7 cellular contexts compared by ENCODE assay signal in genomic region chr12:122080149-122081107, GRCh38. TPM values are rescaled to one million over a fixed set of nuclear protein-coding genes. Genes with fewer than 3 reads are reported as not detected.
A peak's percentile ranks its signal among the peaks of the same experiment; 100 is the strongest.
DNase-seq lines count a peak whose midpoint lies in the region; ATAC-seq, FAIRE-seq and TF ChIP-seq lines count a peak whose summit lies in the region.

No MANE protein-coding gene starts in this region.

- H3F3A ChIP-seq in DOHH2 (ENCODE audit: control insufficient read depth, insufficient read depth), result peaks cover 10% of the 10 kb centered on the region

- H3K4me3 ChIP-seq in DOHH2 (ENCODE audit: low read length), result peak overlapping the region; percentile 93

- H3K9me2 ChIP-seq in DOHH2 (replicated peaks; ENCODE audit: control insufficient read depth, low read length), result no peaks in the 10 kb centered on the region

- no peaks in the 10 kb centered on the region for H3K9me3 Mint-ChIP-seq in WTC11
- H3K9me3 Mint-ChIP-seq in nephron progenitor cell, result no peaks in the 10 kb centered on the region

- H3K27me3 ChIP-seq in DOHH2 (ENCODE audit: control insufficient read depth, low read length), result no peaks in the 10 kb centered on the region

- peaks cover 55% of the 10 kb centered on the region for H3K4me1 ChIP-seq in DOHH2 (ENCODE audit: control insufficient read depth, low read length)

- H4K20me1 ChIP-seq in DOHH2 (ENCODE audit: control insufficient read depth, insufficient read depth, low read depth, low read length), result peaks cover 30% of the 10 kb centered on the region

- peaks cover 27% of the 10 kb centered on the region for H3K36me3 ChIP-seq in DOHH2 (ENCODE audit: control insufficient read depth, low read length)

- DNase-seq in Kasumi-1 (lab: John Stamatoyannopoulos, UW) (peak; percentile 81 to 85), WTC11 (ENCODE audit: low spot score) (no peak), fibroblast of peridontal ligament (ENCODE audit: extremely low read depth) (peak; percentile 66), nephron progenitor cell (no peak), HuH-7 (ENCODE audit: low spot score) (no peak), GM12891 (ENCODE audit: insufficient read length, low spot score) (no peak)

- H3K27me3 Mint-ChIP-seq in WTC11 (ENCODE audit: low read depth) (peaks cover 8% of the 10 kb centered on the region), nephron progenitor cell (ENCODE audit: low read depth, poor library complexity) (no peaks in the 10 kb centered on the region)

- H3K27ac ChIP-seq in DOHH2 (ENCODE audit: low read depth, low read length), result no peak overlapping the region

- TF ChIP-seq CTCF in DOHH2 (IDR thresholded peaks at IDR 0.05; ENCODE audit: low read depth, low read length, poor library complexity, severe bottlenecking), result no peak
- TF ChIP-seq CTCF in WTC11 (IDR thresholded peaks at IDR 0.05), result no peak
- no peak for TF ChIP-seq CTCF in nephron progenitor cell (IDR thresholded peaks at IDR 0.05)

- ATAC-seq in WTC11, result peak; percentile 15

- H3K36me3 Mint-ChIP-seq in WTC11, result peaks cover 7% of the 10 kb centered on the region
- peaks cover 20% of the 10 kb centered on the region for H3K36me3 Mint-ChIP-seq in nephron progenitor cell (ENCODE audit: low read depth)

- no peak for TF ChIP-seq POLR2A in GM12891 (IDR thresholded peaks at IDR 0.05; ENCODE audit: low read depth, low read length)

- FAIRE-seq in GM12891 (lab: Jason Lieb, UNC), result no peak

- POLR2A ChIA-PET in WTC11 (lab: Charles Lee), result interaction anchor here (1.6 kb wide), 1 partner anchor 43 kb away, joined by 4 read pairs; no protein-coding TSS in a partner anchor

- H3K9me3 ChIP-seq in DOHH2 (ENCODE audit: control insufficient read depth, insufficient read depth, low read length), result no peaks in the 10 kb centered on the region

- peak overlapping the region; percentile 87 for H3K4me3 Mint-ChIP-seq in WTC11
- peak overlapping the region; percentile 84 for H3K4me3 Mint-ChIP-seq in nephron progenitor cell

- H3K4me1 Mint-ChIP-seq in WTC11 (peaks cover 31% of the 10 kb centered on the region), nephron progenitor cell (peaks cover 60% of the 10 kb centered on the region)

- CTCF ChIA-PET in WTC11 (lab: Charles Lee), result interaction anchor here (0.8 to 3.4 kb wide), 7 partner anchors 17 to 162 kb away, joined by 3 to 14 read pairs (median 10); partner anchors contain the start of gene CFAP251

- H3K27ac Mint-ChIP-seq in WTC11, result no peak overlapping the region
- peak overlapping the region; percentile 71 for H3K27ac Mint-ChIP-seq in nephron progenitor cell

- H3K79me2 ChIP-seq in DOHH2 (ENCODE audit: control insufficient read depth, low read length), result peaks cover 60% of the 10 kb centered on the region

- peak overlapping the region; percentile 99 for H3K4me2 ChIP-seq in DOHH2 (ENCODE audit: low read length)

TF ChIP-seq in WTC11, 78 proteins besides CTCF, POLR2A, EP300 and RAD21:
- TF ChIP-seq TCF7 (CRISPR knock-in tag; IDR thresholded peaks at IDR 0.05; ENCODE audit: low read depth) (no peak), ZNF423 (CRISPR knock-in tag; IDR thresholded peaks at IDR 0.05) (no peak), ZNF138 (CRISPR knock-in tag; conservative IDR thresholded peaks at IDR 0.05) (no peak), ZNF416 (CRISPR knock-in tag; IDR thresholded peaks at IDR 0.05) (no peak), NR1H2 (CRISPR knock-in tag; IDR thresholded peaks at IDR 0.05) (no peak)
- TF ChIP-seq, protein P1, sequence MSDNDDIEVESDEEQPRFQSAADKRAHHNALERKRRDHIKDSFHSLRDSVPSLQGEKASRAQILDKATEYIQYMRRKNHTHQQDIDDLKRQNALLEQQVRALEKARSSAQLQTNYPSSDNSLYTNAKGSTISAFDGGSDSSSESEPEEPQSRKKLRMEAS (CRISPR knock-in tag; IDR thresholded peaks at IDR 0.05), result no peak

TF ChIP-seq in GM12891, 5 proteins besides CTCF, POLR2A, EP300 and RAD21:
- TF ChIP-seq PAX5 (IDR thresholded peaks at IDR 0.05; ENCODE audit: insufficient read depth, low read length, severe bottlenecking) (no peak), POLR2AphosphoS5 (IDR thresholded peaks at IDR 0.05; ENCODE audit: low read depth, low read length) (no peak), TAF1 (IDR thresholded peaks at IDR 0.05; ENCODE audit: low read depth, low read length) (no peak), SPI1 (IDR thresholded peaks at IDR 0.05; ENCODE audit: low read depth, low read length) (no peak), POU2F2 (IDR thresholded peaks at IDR 0.05; ENCODE audit: low read depth, low read length) (no peak)

RNA-seq across cellular contexts. Expression of gene MLXIP, which starts 1.9 kb away (rescaled TPM):
- 40.5 to 49.4 TPM (median 44.4 TPM) in 3 replicates for total RNA-seq in WTC11 (2021)
- polyA plus RNA-seq in GM12891 (2012; ENCODE audit: low read depth, missing spikeins), result 4.6 TPM

RNA-seq across cellular contexts. Expression of gene BCL7A, which starts 58.7 kb away (rescaled TPM):
- total RNA-seq in WTC11 (2021), result 14.6 to 19.7 TPM (median 15.8 TPM) in 3 replicates
- 5.2 TPM for polyA plus RNA-seq in GM12891 (2012; ENCODE audit: low read depth, missing spikeins)

Comparison
In these comparisons a context has a peak if more than half of its experiments do, and no peak if none do; other contexts are left out.
1. DNase-seq: peak in Kasumi-1 (2 of 2) and fibroblast of peridontal ligament (single experiment); none in WTC11 (single experiment), nephron progenitor cell (single experiment), HuH-7 (single experiment) and GM12891 (single experiment).